ENCODE assay signal across 8 cellular contexts in the genomic region with DNA sequence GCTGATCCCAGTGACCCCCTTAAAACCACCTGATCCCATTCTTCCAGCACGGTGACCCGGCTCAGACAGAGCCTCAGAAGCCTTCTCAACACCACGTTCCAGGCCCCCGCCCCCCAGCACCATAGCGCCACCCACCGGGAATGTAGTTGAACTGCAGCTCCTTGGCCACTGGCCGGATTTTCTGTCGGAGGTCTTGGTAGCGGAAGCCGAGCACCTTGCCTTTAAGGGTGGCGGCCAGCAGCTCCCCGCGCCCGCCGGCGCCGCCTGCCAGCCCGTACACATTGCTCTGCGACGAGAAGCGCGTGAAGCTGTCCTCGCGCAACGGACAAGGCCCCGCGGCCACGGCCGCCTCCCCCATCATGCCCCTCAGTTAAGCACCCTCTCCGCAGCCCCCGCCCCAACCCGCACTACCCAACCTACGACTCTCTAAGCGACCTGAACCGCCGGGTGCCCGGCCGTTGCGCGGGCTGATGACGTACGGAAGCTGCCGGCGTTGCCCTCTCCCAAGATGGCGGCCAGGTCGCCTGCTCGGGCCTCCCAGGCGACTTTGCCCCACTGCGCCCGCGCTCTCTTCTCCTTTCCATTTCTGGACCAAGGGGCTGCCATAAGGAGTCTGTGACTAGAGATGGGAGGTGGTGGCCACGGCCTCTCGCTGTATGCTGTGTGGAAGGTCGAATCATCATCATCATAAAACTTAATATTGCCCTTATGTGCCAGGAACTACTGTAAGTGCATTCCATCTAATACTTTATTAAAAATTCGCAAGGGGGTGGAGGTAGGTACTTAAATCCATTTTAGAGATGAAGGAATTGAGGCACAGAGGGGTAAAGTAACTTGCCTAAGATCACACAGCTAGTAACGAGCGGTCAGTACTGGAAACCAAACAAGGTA. TPM values are rescaled to one million over a fixed set of nuclear protein-coding genes. Genes with fewer than 3 reads are reported as not detected.
DNase-seq lines count a peak whose midpoint lies in the region; ATAC-seq and TF ChIP-seq lines count a peak whose summit lies in the region.

TSS of gene KPTN (minus strand) at position 420 of the 891 bp plus-strand sequence. CDS start at position 361, 59 bp downstream.

- peak within 1 kb of the TSS; percentile 97 for H3K27ac ChIP-seq in KOPT-K1 (ENCODE audit: low read depth, low read length, poor library complexity, severe bottlenecking)
- peak within 1 kb of the TSS; percentile 94 to 97 (median 96) for H3K27ac ChIP-seq in esophagus squamous epithelium

- DNase-seq in DMS153 (lab: John Stamatoyannopoulos, UW): peak; percentile 79
- peak; percentile 95 to 97 for DNase-seq in activated T-cell treated with anti-CD3 and anti-CD28 coated beads, Interleukin-2, amount 50 U/mL, for 48 hours
- DNase-seq in esophagus squamous epithelium (lab: John Stamatoyannopoulos, UW): peak; percentile 62
- DNase-seq in myocyte (ENCODE audit: low read depth): peak; percentile 90
- peak; percentile 77 for DNase-seq in stimulated activated CD8-positive, alpha-beta memory T cell treated with anti-CD3 and anti-CD28 coated beads, Interleukin-7, amount 100 ng/mL, for 24 hours (ENCODE audit: low read depth)

- TF ChIP-seq POLR2A in esophagus squamous epithelium (IDR thresholded peaks at IDR 0.05): peak in 2 of 4 donors; percentile 15 to 32

- H3K27me3 ChIP-seq in esophagus squamous epithelium: no peaks in the 10 kb centered on the region

- H3K4me1 ChIP-seq in esophagus squamous epithelium: peaks cover 11 to 34% (median 13%) of the 10 kb centered on the region in 3 donors

- peak; percentile 67 for ATAC-seq in GM21619 (IDR thresholded peaks at IDR 0.05; ENCODE audit: unreplicated experiment)

- 4 to 8% methylated on average over 7 to 12 of the region's 57 CpGs for WGBS in esophagus squamous epithelium, 2 donors

- intact Hi-C loops in esophagus squamous epithelium (cut with DNase I): no loop called here

- peak; percentile 69 to 99 (median 91) for TF ChIP-seq CTCF in esophagus squamous epithelium (IDR thresholded peaks at IDR 0.05)

- H3K4me3 ChIP-seq in esophagus squamous epithelium: peak within 1 kb of the TSS; percentile 57 to 91 (median 78)

- H3K9me3 ChIP-seq in KOPT-K1 (ENCODE audit: insufficient read depth, low read length, poor library complexity, severe bottlenecking) (no peaks in the 10 kb centered on the region), esophagus squamous epithelium (no peaks in the 10 kb centered on the region)

- H3K36me3 ChIP-seq in KOPT-K1 (ENCODE audit: insufficient read depth, low read length) (no peaks in the 10 kb centered on the region; the same call in 1 of the 2 replicates), esophagus squamous epithelium (peaks cover 5 to 38% (median 10%) of the 10 kb centered on the region in 3 donors)

TF ChIP-seq in PFSK-1, 5 proteins besides CTCF, POLR2A, EP300 and RAD21:
- TF ChIP-seq REST (IDR thresholded peaks at IDR 0.05; ENCODE audit: insufficient read depth in 1 of 2, low read depth in 2 of 2, low read length in 2 of 2) (peak in 1 of 2 experiments; percentile 55; a peak in 1 of 4 replicates), SIN3A (IDR thresholded peaks at IDR 0.05; ENCODE audit: borderline replicate concordance, insufficient read depth, low read length) (no peak), POLR2AphosphoS5 (IDR thresholded peaks at IDR 0.05; ENCODE audit: low read depth, low read length) (peak; percentile 70), TAF1 (IDR thresholded peaks at IDR 0.05; ENCODE audit: borderline replicate concordance, insufficient read depth, low read length) (peak; percentile 78; the same call in 1 of the 2 replicates), FOXP2 (optimal IDR thresholded peaks at IDR 0.05; ENCODE audit: borderline replicate concordance, extremely low read depth, extremely low read length, insufficient read depth) (peak; percentile 74)

RNA-seq across cellular contexts. Expression of gene KPTN, which starts in this region (rescaled TPM):
- polyA plus RNA-seq in PFSK-1 (2012; ENCODE audit: insufficient read length, low read depth): 31.1 TPM
- 1 to 10 TPM; 5.6 to 9.4 (median 8.4) TPM for total RNA-seq in esophagus squamous epithelium
- 5.7 and 12.5 TPM in 2 replicates for total RNA-seq in myocyte
- polyA plus RNA-seq in myocyte (2012): 12.6 TPM

Comparison
In these comparisons a context has a peak if more than half of its experiments do, and no peak if none do; other contexts are left out.
1. Peak in every context shown above with its lines: DNase-seq, ATAC-seq, H3K4me3 ChIP-seq and H3K27ac ChIP-seq.